Comparison of ENCODE assay signal across 11 cellular contexts in the genomic region with DNA sequence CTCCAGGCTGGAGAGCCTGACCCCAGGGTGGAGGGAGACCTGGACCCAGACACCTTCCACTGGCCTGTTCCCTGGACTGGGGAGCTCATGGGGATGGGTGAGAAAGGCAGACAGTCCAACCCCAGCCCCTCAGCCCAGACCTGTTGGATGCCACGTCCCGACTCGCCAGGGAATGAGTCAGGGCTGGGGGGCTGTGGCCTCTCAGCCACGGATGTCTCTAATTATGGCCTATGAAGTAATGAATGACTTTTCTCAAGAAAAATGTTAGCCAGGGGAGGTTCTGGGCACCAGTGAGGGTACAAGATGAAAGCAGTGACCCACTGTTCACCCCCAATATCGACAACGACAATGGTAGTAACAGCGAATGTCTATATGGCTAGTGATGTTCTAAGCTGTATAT.
DNase-seq lines count a peak whose midpoint lies in the region; ATAC-seq and TF ChIP-seq lines count a peak whose summit lies in the region.
"Had no signal": no experiment of that assay in that cellular context is flagged by ENCODE, and none has a peak within 500 bp of the region (broad histone marks: within the 10 kb centered on the region; RNA-seq: fewer than 3 reads in every experiment).

No MANE protein-coding gene starts in this region.

- H3K4me1 Mint-ChIP-seq in activated CD4-positive, alpha-beta T cell treated with anti-CD3 and anti-CD28 coated beads for 36 hours, result peaks cover 44% of the 10 kb centered on the region
- H3K4me1 Mint-ChIP-seq in activated B cell treated with CpG ODN at 0.5 μM for 24 hours, result peaks cover 65% of the 10 kb centered on the region
- H3K4me1 Mint-ChIP-seq in stimulated activated memory B cell treated with anti-CD40 and anti-IgM and Interleukin-4, amounts not matched to agents 10 μg/mL and 1 μg/mL and 100 μg/mL, for 72 hours, result peaks cover 77% of the 10 kb centered on the region
- H3K4me1 Mint-ChIP-seq in activated CD4-positive, alpha-beta memory T cell treated with anti-CD3 and anti-CD28 coated beads, Interleukin-2, amount 10 ng/mL, durations not matched to agents 7 days and 5 days, result peaks cover 44% of the 10 kb centered on the region

- TF ChIP-seq CTCF in activated B cell treated with CpG ODN at 0.5 μM for 24 hours (IDR thresholded peaks at IDR 0.05) (no peak), fibroblast of mammary gland (conservative IDR thresholded peaks at IDR 0.05; ENCODE audit: control insufficient read depth, insufficient read depth, low read depth, low read length) (no peak)

- peak overlapping the region; percentile 42 for H3K27ac Mint-ChIP-seq in activated CD4-positive, alpha-beta T cell treated with anti-CD3 and anti-CD28 coated beads for 36 hours
- H3K27ac Mint-ChIP-seq in activated B cell treated with CpG ODN at 0.5 μM for 24 hours, result peak overlapping the region; percentile 46
- H3K27ac Mint-ChIP-seq in stimulated activated memory B cell treated with anti-CD40 and anti-IgM and Interleukin-4, amounts not matched to agents 10 μg/mL and 1 μg/mL and 100 μg/mL, for 72 hours, result peak overlapping the region; percentile 86
- H3K27ac Mint-ChIP-seq in activated CD4-positive, alpha-beta memory T cell treated with anti-CD3 and anti-CD28 coated beads, Interleukin-2, amount 10 ng/mL, durations not matched to agents 7 days and 5 days, result no peak overlapping the region

- no peak for ATAC-seq in activated CD4-positive, alpha-beta T cell treated with anti-CD3 and anti-CD28 coated beads for 36 hours
- ATAC-seq in activated B cell treated with CpG ODN at 0.5 μM for 24 hours (ENCODE audit: low read depth) (no peak), HG02981 (IDR thresholded peaks at IDR 0.05; ENCODE audit: unreplicated experiment) (no peak)
- no peak for ATAC-seq in stimulated activated memory B cell treated with anti-CD40 and anti-IgM and Interleukin-4, amounts not matched to agents 10 μg/mL and 1 μg/mL and 100 μg/mL, for 72 hours

- no peak overlapping the region for H3K4me3 Mint-ChIP-seq in activated CD4-positive, alpha-beta T cell treated with anti-CD3 and anti-CD28 coated beads for 36 hours
- H3K4me3 Mint-ChIP-seq in activated B cell treated with CpG ODN at 0.5 μM for 24 hours, result peak overlapping the region; percentile 15
- H3K4me3 Mint-ChIP-seq in stimulated activated memory B cell treated with anti-CD40 and anti-IgM and Interleukin-4, amounts not matched to agents 10 μg/mL and 1 μg/mL and 100 μg/mL, for 72 hours, result no peak overlapping the region
- H3K4me3 Mint-ChIP-seq in activated CD4-positive, alpha-beta memory T cell treated with anti-CD3 and anti-CD28 coated beads, Interleukin-2, amount 10 ng/mL, durations not matched to agents 7 days and 5 days, result no peak overlapping the region

- no peaks in the 10 kb centered on the region for H3K27me3 Mint-ChIP-seq in activated CD4-positive, alpha-beta T cell treated with anti-CD3 and anti-CD28 coated beads for 36 hours
- H3K27me3 Mint-ChIP-seq in activated B cell treated with CpG ODN at 0.5 μM for 24 hours, result no peaks in the 10 kb centered on the region
- no peaks in the 10 kb centered on the region for H3K27me3 Mint-ChIP-seq in stimulated activated memory B cell treated with anti-CD40 and anti-IgM and Interleukin-4, amounts not matched to agents 10 μg/mL and 1 μg/mL and 100 μg/mL, for 72 hours
- H3K27me3 Mint-ChIP-seq in activated CD4-positive, alpha-beta memory T cell treated with anti-CD3 and anti-CD28 coated beads, Interleukin-2, amount 10 ng/mL, durations not matched to agents 7 days and 5 days, result no peaks in the 10 kb centered on the region

- no peak overlapping the region for H3K4me3 ChIP-seq in fibroblast of mammary gland (ENCODE audit: control insufficient read depth, low read depth, low read length)
- H3K4me3 ChIP-seq: cardiac muscle cell, lung had no signal

- POLR2A ChIA-PET in activated CD4-positive, alpha-beta T cell treated with anti-CD3 and anti-CD28 coated beads for 36 hours (lab: Charles Lee), result no interaction called here
- POLR2A ChIA-PET in activated B cell treated with CpG ODN at 0.5 μM for 24 hours (lab: Charles Lee), result interaction anchor here (1.5 kb wide), 1 partner anchor 138 kb away, joined by 4 read pairs; no protein-coding TSS in a partner anchor
- POLR2A ChIA-PET in activated CD4-positive, alpha-beta memory T cell treated with anti-CD3 and anti-CD28 coated beads, Interleukin-2, amount 10 ng/mL, durations not matched to agents 7 days and 5 days (lab: Charles Lee), result no interaction called here

- intact Hi-C loops in activated CD4-positive, alpha-beta T cell treated with anti-CD3 and anti-CD28 coated beads for 36 hours (cut with DNase I, micrococcal nuclease), result loop anchor here in 1 of 2 experiments (5.0 kb wide), 1 partner anchor 34 kb away; no protein-coding TSS in a partner anchor
- intact Hi-C loops in activated B cell treated with CpG ODN at 0.5 μM for 24 hours (cut with micrococcal nuclease), result no loop called here

- CTCF ChIA-PET in activated CD4-positive, alpha-beta T cell treated with anti-CD3 and anti-CD28 coated beads for 36 hours (lab: Charles Lee), result interaction anchor here (0.9 to 2.3 kb wide), 4 partner anchors 12 to 47 kb away, joined by 3 to 8 read pairs (median 4); no protein-coding TSS in a partner anchor
- CTCF ChIA-PET in activated B cell treated with CpG ODN at 0.5 μM for 24 hours (lab: Charles Lee), result interaction anchor here (1.2 to 1.5 kb wide), 2 partner anchors 15 to 47 kb away, joined by 3 to 7 read pairs; no protein-coding TSS in a partner anchor
- CTCF ChIA-PET in activated CD4-positive, alpha-beta memory T cell treated with anti-CD3 and anti-CD28 coated beads, Interleukin-2, amount 10 ng/mL, durations not matched to agents 7 days and 5 days (lab: Charles Lee), result interaction anchor here (0.8 to 1.8 kb wide), 6 partner anchors 8 to 144 kb away, joined by 3 to 7 read pairs (median 4); partner anchors contain the start of gene RPL32

- DNase-seq in activated CD4-positive, alpha-beta T cell treated with anti-CD3 and anti-CD28 coated beads for 36 hours, result no peak
- DNase-seq in activated CD4-positive, alpha-beta T cell treated with anti-CD3 and anti-CD28 coated beads, Interleukin-2, amount 50 U/mL, for 1 hour, result no peak
- DNase-seq in activated B cell treated with CpG ODN at 0.5 μM for 24 hours (no peak), fibroblast of mammary gland (ENCODE audit: low read depth) (peak; percentile 62), NCI-H446 (lab: John Stamatoyannopoulos, UW) (no peak)
- no peak for DNase-seq in activated CD4-positive, alpha-beta memory T cell treated with anti-CD3 and anti-CD28 coated beads, Interleukin-2, amount 10 ng/mL, durations not matched to agents 7 days and 5 days
- DNase-seq: NCI-H1930 had no signal

- no peaks in the 10 kb centered on the region for H3K9me3 Mint-ChIP-seq in activated CD4-positive, alpha-beta T cell treated with anti-CD3 and anti-CD28 coated beads for 36 hours (ENCODE audit: low read depth)
- H3K9me3 Mint-ChIP-seq in activated B cell treated with CpG ODN at 0.5 μM for 24 hours, result no peaks in the 10 kb centered on the region
- H3K9me3 Mint-ChIP-seq in stimulated activated memory B cell treated with anti-CD40 and anti-IgM and Interleukin-4, amounts not matched to agents 10 μg/mL and 1 μg/mL and 100 μg/mL, for 72 hours, result no peaks in the 10 kb centered on the region
- no peaks in the 10 kb centered on the region for H3K9me3 Mint-ChIP-seq in activated CD4-positive, alpha-beta memory T cell treated with anti-CD3 and anti-CD28 coated beads, Interleukin-2, amount 10 ng/mL, durations not matched to agents 7 days and 5 days

- H3K36me3 Mint-ChIP-seq in activated CD4-positive, alpha-beta T cell treated with anti-CD3 and anti-CD28 coated beads for 36 hours (ENCODE audit: low read depth), result no peaks in the 10 kb centered on the region
- peaks cover 47% of the 10 kb centered on the region for H3K36me3 Mint-ChIP-seq in activated B cell treated with CpG ODN at 0.5 μM for 24 hours (ENCODE audit: low read depth)
- H3K36me3 Mint-ChIP-seq in stimulated activated memory B cell treated with anti-CD40 and anti-IgM and Interleukin-4, amounts not matched to agents 10 μg/mL and 1 μg/mL and 100 μg/mL, for 72 hours, result peaks cover 5% of the 10 kb centered on the region
- H3K36me3 Mint-ChIP-seq in activated CD4-positive, alpha-beta memory T cell treated with anti-CD3 and anti-CD28 coated beads, Interleukin-2, amount 10 ng/mL, durations not matched to agents 7 days and 5 days (ENCODE audit: low read depth), result peaks cover 5% of the 10 kb centered on the region
